25 cellular contexts compared by ENCODE assay signal in the genomic region with DNA sequence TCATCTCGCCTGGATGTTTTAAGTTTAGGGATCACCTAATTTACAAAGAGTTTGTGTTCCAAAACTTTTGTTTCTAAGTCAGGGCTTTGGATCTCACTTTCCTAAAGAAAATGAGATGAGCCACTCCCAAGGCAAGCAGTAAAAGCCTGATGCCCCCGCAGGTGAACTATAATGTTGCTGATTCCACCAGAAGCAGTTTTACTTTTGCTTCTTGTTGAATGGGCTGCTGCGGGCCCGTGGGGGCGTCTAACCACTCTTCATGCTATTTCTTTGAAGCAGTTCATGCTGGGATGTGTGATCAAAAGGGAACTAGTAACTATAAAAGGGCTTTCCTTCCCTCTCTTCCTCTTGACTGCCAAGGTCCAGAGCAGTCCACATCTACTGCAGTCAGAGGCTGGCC.
DNase-seq lines count a peak whose midpoint lies in the region; ATAC-seq and TF ChIP-seq lines count a peak whose summit lies in the region.
"Had no signal": no experiment of that assay in that cellular context is flagged by ENCODE, and none has a peak within 500 bp of the region (broad histone marks: within the 10 kb centered on the region; RNA-seq: fewer than 3 reads in every experiment).

No MANE protein-coding gene starts in this region.

- H3K27ac Mint-ChIP-seq in activated naive CD8-positive, alpha-beta T cell treated with anti-CD3 and anti-CD28 coated beads for 36 hours = no peak overlapping the region
- H3K27ac Mint-ChIP-seq: naive thymus-derived CD4-positive, alpha-beta T cell; T-helper 2 cell treated with Interferon-gamma antibody and Interleukin-4, amounts not matched to agents 5 μg/mL and 100 μg/mL, for 36 hours had no signal

- peaks cover 3% of the 10 kb centered on the region for H3K9me3 Mint-ChIP-seq in activated naive CD8-positive, alpha-beta T cell treated with anti-CD3 and anti-CD28 coated beads for 36 hours

- H3K27me3 Mint-ChIP-seq in activated naive CD8-positive, alpha-beta T cell treated with anti-CD3 and anti-CD28 coated beads for 36 hours = no peaks in the 10 kb centered on the region

- ATAC-seq in GM18861 (IDR thresholded peaks at IDR 0.05; ENCODE audit: unreplicated experiment) (peak; percentile 57), HG03354 (IDR thresholded peaks at IDR 0.05; ENCODE audit: poor library complexity, severe bottlenecking, unreplicated experiment) (peak; percentile 68), foreskin keratinocyte (peak; percentile 26)
- ATAC-seq: naive thymus-derived CD4-positive, alpha-beta T cell; PC-3 had no signal

- 0 out of 2 replicates have a peak, but pooled peaks have one; percentile 24 for TF ChIP-seq CTCF in A673 (conservative IDR thresholded peaks at IDR 0.05; ENCODE audit: low read depth, low read length)
- no peak for TF ChIP-seq CTCF in foreskin keratinocyte (conservative IDR thresholded peaks at IDR 0.05)

- POLR2A ChIA-PET in A673 (lab: Charles Lee; ENCODE audit: low non-redundant PET) = no interaction called here

- BruUV-seq in A673 (replicated peaks; lab: Mats Ljungman, UMichigan) = no TSS peak

- H3K27ac ChIP-seq in A673 (ENCODE audit: low read depth, low read length, poor library complexity, severe bottlenecking) (no peak overlapping the region), foreskin keratinocyte (no peak overlapping the region)
- H3K27ac ChIP-seq: hepatocyte, left ventricle myocardium inferior, suprapubic skin, WERI-Rb-1 had no signal

- no peak overlapping the region for H3K4me3 Mint-ChIP-seq in activated naive CD8-positive, alpha-beta T cell treated with anti-CD3 and anti-CD28 coated beads for 36 hours
- H3K4me3 Mint-ChIP-seq: naive thymus-derived CD4-positive, alpha-beta T cell; T-helper 2 cell treated with Interferon-gamma antibody and Interleukin-4, amounts not matched to agents 5 μg/mL and 100 μg/mL, for 36 hours had no signal

- no peak overlapping the region for H3K4me3 ChIP-seq in A673 (ENCODE audit: low read depth, low read length, poor library complexity, severe bottlenecking)
- H3K4me3 ChIP-seq: HAP-1, hepatocyte, left ventricle myocardium inferior, suprapubic skin had no signal

- H3K4me1 Mint-ChIP-seq in activated naive CD8-positive, alpha-beta T cell treated with anti-CD3 and anti-CD28 coated beads for 36 hours = no peaks in the 10 kb centered on the region
- H3K4me1 Mint-ChIP-seq: naive thymus-derived CD4-positive, alpha-beta T cell had no signal

- intact Hi-C loops in A673 (cut with micrococcal nuclease; ENCODE audit: unreplicated experiment) = no loop called here

- CTCF ChIA-PET in A673 (lab: Charles Lee) = no interaction called here

- H3K36me3 Mint-ChIP-seq in activated naive CD8-positive, alpha-beta T cell treated with anti-CD3 and anti-CD28 coated beads for 36 hours = no peaks in the 10 kb centered on the region
- H3K36me3 Mint-ChIP-seq: naive thymus-derived CD4-positive, alpha-beta T cell had no signal

- H3K27me3 ChIP-seq in A673 (replicated peaks; ENCODE audit: insufficient read depth, low read depth, low read length, poor library complexity) = no peaks in the 10 kb centered on the region
- no peaks in the 10 kb centered on the region for H3K27me3 ChIP-seq in foreskin keratinocyte
- H3K27me3 ChIP-seq: hepatocyte, suprapubic skin had no signal

- no peaks in the 10 kb centered on the region for H3K9me3 ChIP-seq in A673 (ENCODE audit: low read depth, low read length, poor library complexity, severe bottlenecking)
- H3K9me3 ChIP-seq: HAP-1, left ventricle myocardium inferior, suprapubic skin had no signal

- DNase-seq in A673 (ENCODE audit: low spot score) (no peak), foreskin keratinocyte (no peak), NCI-H748 (lab: John Stamatoyannopoulos, UW; ENCODE audit: unreplicated experiment) (no peak), cerebellar nuclear complex (lab: John Stamatoyannopoulos, UW) (no peak)
- no peak for DNase-seq in effector CD8-positive, alpha-beta T cell (lab: John Stamatoyannopoulos, UW)
- no peak for DNase-seq in activated naive CD8-positive, alpha-beta T cell treated with anti-CD3 and anti-CD28 coated beads for 36 hours
- DNase-seq: activated CD4-positive, alpha-beta T cell treated with anti-CD3 and anti-CD28 coated beads, Interleukin-2, amount 50 U/mL, for 4 hours; activated effector memory CD4-positive, alpha-beta T cell treated with Interleukin-2 at 50 U/mL for 16 hours; IMR-90; left ventricle myocardium inferior; naive thymus-derived CD4-positive, alpha-beta T cell; NCI-H2081 treated with DMSO at 0.1 percent for 48 hours; NCI-H446; PC-3; retina; Right ventricle myocardium superior; small intestine; stimulated activated CD4-positive, alpha-beta T cell treated with anti-CD3 and anti-CD28 coated beads, Interleukin-1b, Interleukin-23, amount 100 ng/mL, for 48 hours; WERI-Rb-1 had no signal

- no peaks in the 10 kb centered on the region for H3K36me3 ChIP-seq in A673 (ENCODE audit: insufficient read depth, low read length, poor library complexity, severe bottlenecking)
- H3K36me3 ChIP-seq: HAP-1, left ventricle myocardium inferior, suprapubic skin, WERI-Rb-1 had no signal

- H3K4me1 ChIP-seq in A673 (ENCODE audit: insufficient read depth, low read length, poor library complexity, severe bottlenecking) (no peaks in the 10 kb centered on the region), foreskin keratinocyte (no peaks in the 10 kb centered on the region)
- H3K4me1 ChIP-seq: suprapubic skin had no signal
